ENCODE assay signal across 8 cellular contexts in the genomic region with DNA sequence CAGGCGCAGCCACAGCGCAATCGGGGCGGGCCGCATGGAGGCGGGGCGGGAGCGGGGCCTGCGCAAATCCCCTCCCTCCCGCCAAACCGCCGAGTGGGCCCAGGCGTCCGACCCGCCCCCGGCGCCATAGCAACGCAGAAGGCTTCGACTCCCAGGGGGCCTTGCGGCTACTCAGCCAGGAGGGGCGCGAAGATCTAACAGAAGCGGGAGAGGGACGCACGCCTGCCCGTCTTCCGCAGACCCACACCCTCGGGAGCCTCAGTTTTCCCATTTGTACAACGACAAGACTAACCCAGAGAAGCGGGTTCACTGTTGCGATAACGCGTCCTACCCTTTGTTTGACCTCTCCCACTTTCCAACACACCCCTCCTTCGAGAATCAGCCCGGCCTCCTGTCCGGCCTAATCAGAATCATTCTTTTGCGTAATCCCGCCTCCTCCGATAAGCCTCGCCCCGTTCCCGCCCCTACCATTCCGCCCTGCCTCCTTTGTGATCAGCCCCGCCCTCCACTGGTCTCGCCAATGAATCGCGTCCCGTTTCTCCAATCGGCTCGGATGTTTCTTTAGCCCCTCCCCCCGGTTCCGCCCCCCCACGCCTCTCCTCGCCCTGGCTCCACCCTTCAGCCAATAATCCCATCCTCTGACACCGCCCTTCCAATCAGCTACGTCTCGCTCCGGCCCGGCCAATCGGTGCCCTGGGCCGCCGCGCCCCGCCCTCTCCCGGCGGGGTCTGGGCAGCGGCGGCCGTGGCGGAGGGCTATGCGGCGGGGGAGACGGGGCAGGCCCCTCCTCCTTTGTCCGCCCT. TPM values are rescaled to one million over a fixed set of nuclear protein-coding genes. Genes with fewer than 3 reads are reported as not detected.
DNase-seq lines count a peak whose midpoint lies in the region; ATAC-seq and TF ChIP-seq lines count a peak whose summit lies in the region.

PCSK4 (minus strand) TSS at position 40 of the 803 bp plus-strand sequence; CDS start at position 36, 4 bp downstream.

- no peaks in the 10 kb centered on the region for H3K36me3 Mint-ChIP-seq in activated CD4-positive, alpha-beta T cell treated with anti-CD3 and anti-CD28 coated beads, Interleukin-2, amount 10 ng/mL, durations not matched to agents 24 days and 14 days (ENCODE audit: low read depth)

- H3K9ac ChIP-seq in colonic mucosa (ENCODE audit: low read depth in 2 of 2, low read length in 2 of 2): peak within 1 kb of the TSS; percentile 52 to 78

- peak; percentile 74 for ATAC-seq in HG03457 (IDR thresholded peaks at IDR 0.05; ENCODE audit: unreplicated experiment)

- peak within 1 kb of the TSS; percentile 68 for H3K27ac ChIP-seq in colonic mucosa
- peak within 1 kb of the TSS; percentile 59 for H3K27ac ChIP-seq in layer of hippocampus (ENCODE audit: low read depth, low read length)

- H3K36me3 ChIP-seq in colonic mucosa: no peaks in the 10 kb centered on the region

- intact Hi-C loops in activated CD4-positive, alpha-beta T cell treated with anti-CD3 and anti-CD28 coated beads, Interleukin-2, amount 10 ng/mL, durations not matched to agents 24 days and 14 days (cut with micrococcal nuclease): loop anchor here (1.0 to 2.0 kb wide), 2 partner anchors 11 to 18 kb away; partner anchors contain the start of gene C19orf25
- intact Hi-C loops in colonic mucosa (cut with DNase I): no loop called here

- H3K4me1 Mint-ChIP-seq in activated CD4-positive, alpha-beta T cell treated with anti-CD3 and anti-CD28 coated beads, Interleukin-2, amount 10 ng/mL, durations not matched to agents 24 days and 14 days: peaks cover 6% of the 10 kb centered on the region

- no peaks in the 10 kb centered on the region for H3K9me3 ChIP-seq in colonic mucosa

- H3K27ac Mint-ChIP-seq in activated CD4-positive, alpha-beta T cell treated with anti-CD3 and anti-CD28 coated beads, Interleukin-2, amount 10 ng/mL, durations not matched to agents 24 days and 14 days: peak within 1 kb of the TSS; percentile 85

- peak; percentile 96 for DNase-seq in AG20443 (ENCODE audit: low spot score)
- peak; percentile 97 for DNase-seq in GM19240 (ENCODE audit: insufficient read length, low spot score)
- peak; percentile 95 for DNase-seq in NCI-H524 treated with DMSO at 0.1 percent for 48 hours (lab: John Stamatoyannopoulos, UW)
- DNase-seq in activated CD4-positive, alpha-beta T cell treated with anti-CD3 and anti-CD28 coated beads, Interleukin-2, amount 10 ng/mL, durations not matched to agents 24 days and 14 days: peak; percentile 99
- DNase-seq in colonic mucosa: peak; percentile 100
- DNase-seq in stimulated activated CD4-positive, alpha-beta T cell treated with anti-CD3 and anti-CD28 coated beads, Interleukin-1b, Interleukin-23, amount 100 ng/mL, for 24 hours (ENCODE audit: low read depth in 4 of 4, low spot score in 1 of 4): peak; percentile 91 to 98 (median 96)

- H3K9me3 Mint-ChIP-seq in activated CD4-positive, alpha-beta T cell treated with anti-CD3 and anti-CD28 coated beads, Interleukin-2, amount 10 ng/mL, durations not matched to agents 24 days and 14 days: no peaks in the 10 kb centered on the region

- H3K27me3 Mint-ChIP-seq in activated CD4-positive, alpha-beta T cell treated with anti-CD3 and anti-CD28 coated beads, Interleukin-2, amount 10 ng/mL, durations not matched to agents 24 days and 14 days: peaks cover 8% of the 10 kb centered on the region

- H3K4me3 Mint-ChIP-seq in activated CD4-positive, alpha-beta T cell treated with anti-CD3 and anti-CD28 coated beads, Interleukin-2, amount 10 ng/mL, durations not matched to agents 24 days and 14 days: peak within 1 kb of the TSS; percentile 90

- TF ChIP-seq CTCF in colonic mucosa (IDR thresholded peaks at IDR 0.05): no peak

- H3K4me1 ChIP-seq in colonic mucosa: peaks cover 9% of the 10 kb centered on the region

- H3K27me3 ChIP-seq in colonic mucosa (no peaks in the 10 kb centered on the region), layer of hippocampus (ENCODE audit: control insufficient read depth, insufficient read depth, low read length) (no peaks in the 10 kb centered on the region)

- H3K4me3 ChIP-seq in colonic mucosa: peak within 1 kb of the TSS; percentile 55

RNA-seq across cellular contexts. Expression of gene PCSK4, which starts in this region (rescaled TPM):
- total RNA-seq in activated CD4-positive, alpha-beta T cell treated with anti-CD3 and anti-CD28 coated beads, Interleukin-2, amount 10 ng/mL, durations not matched to agents 24 days and 14 days: 1.0 and 1.6 TPM in 2 replicates
- 1 to 10 TPM; 4.1 to 5.8 TPM for total RNA-seq in colonic mucosa

Comparison
In these comparisons a context has a peak if more than half of its experiments do, and no peak if none do; other contexts are left out.
1. Peak in every context shown above with its lines: DNase-seq, ATAC-seq, H3K4me3 ChIP-seq and H3K27ac ChIP-seq.